Comparison of ENCODE assay signal across 8 cellular contexts in the genomic region with DNA sequence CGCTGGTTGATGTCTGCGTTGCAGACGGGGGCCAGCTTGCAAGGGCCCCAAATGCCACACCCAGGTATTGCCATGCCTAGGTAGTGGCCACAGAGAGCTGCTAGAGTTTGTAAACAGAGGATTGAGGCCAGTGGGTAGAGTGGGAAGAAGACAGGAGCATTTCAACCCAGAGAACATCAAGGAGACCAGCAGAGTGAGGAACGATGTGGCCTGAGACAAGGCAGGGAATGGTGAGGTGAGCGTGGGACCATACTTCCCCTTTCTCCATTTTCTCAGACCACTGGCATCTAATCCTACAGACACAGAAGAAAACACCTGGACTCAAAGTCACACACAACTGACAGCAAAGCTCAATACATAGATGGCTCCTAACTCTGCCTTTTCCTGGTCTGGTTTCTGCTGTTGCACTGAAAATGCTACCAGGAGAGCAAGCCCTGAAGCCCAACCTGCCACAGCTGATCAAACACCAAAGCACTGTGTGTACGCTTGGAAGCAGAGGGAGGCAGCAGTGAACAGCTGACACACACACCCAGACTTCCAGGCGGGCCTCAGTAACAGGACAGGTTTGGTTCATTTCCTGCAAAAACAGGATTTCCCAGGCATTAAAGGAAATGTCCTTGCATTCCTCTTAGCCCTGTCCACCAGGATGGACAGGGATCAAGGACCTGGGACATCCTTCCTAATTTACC. TPM values are rescaled to one million over a fixed set of nuclear protein-coding genes. Genes with fewer than 3 reads are reported as not detected.
DNase-seq lines count a peak whose midpoint lies in the region; ATAC-seq, FAIRE-seq and TF ChIP-seq lines count a peak whose summit lies in the region.

No MANE protein-coding gene starts in this region.

- no peak for DNase-seq in GM10248 (ENCODE audit: extremely low spot score)
- peak; percentile 67 for DNase-seq in NCI-H2081 treated with DMSO at 0.1 percent for 48 hours (lab: John Stamatoyannopoulos, UW)
- DNase-seq in dermis microvascular lymphatic vessel endothelial cell (ENCODE audit: low read depth in 2 of 2) = peak; percentile 82 to 89
- DNase-seq in pancreas = peak in 5 of 6 donors; percentile 81 to 89 (median 86)

- POLR2A ChIA-PET in GM10248 (lab: Yijun Ruan, JAX) = interaction anchor here (2.0 kb wide), 1 partner anchor 10 kb away, joined by 6 read pairs; no protein-coding TSS in a partner anchor

- H3K27ac ChIP-seq in pancreas = peak overlapping the region; percentile 82 to 90 (median 84)

- H3K27me3 ChIP-seq in pancreas = no peaks in the 10 kb centered on the region

- ATAC-seq in pancreas (peak; percentile 78 to 91 (median 83)), GM21515 (IDR thresholded peaks at IDR 0.05; ENCODE audit: unreplicated experiment) (no peak), HG02571 (IDR thresholded peaks at IDR 0.05; ENCODE audit: unreplicated experiment) (no peak), HG02840 (IDR thresholded peaks at IDR 0.05; ENCODE audit: low FRiP score, unreplicated experiment) (no peak), GM18867 (IDR thresholded peaks at IDR 0.05; ENCODE audit: unreplicated experiment) (no peak)

- CTCF ChIA-PET in GM10248 (lab: Yijun Ruan, JAX) = interaction anchor here (1.0 to 2.7 kb wide), 6 partner anchors 10 to 132 kb away, joined by 3 to 9 read pairs (median 4); no protein-coding TSS in a partner anchor

- no peaks in the 10 kb centered on the region for H3K36me3 ChIP-seq in pancreas

- H3K4me1 ChIP-seq in pancreas = peaks cover 4 to 27% (median 10%) of the 10 kb centered on the region in 3 donors

- 31 to 34% methylated on average over 7 of the region's 7 CpGs for WGBS in pancreas, 2 donors

- TF ChIP-seq CTCF in GM10248 (IDR thresholded peaks at IDR 0.05; ENCODE audit: control extremely low read depth, extremely low read depth, low read depth, missing control alignments) (peak; percentile 17), pancreas (IDR thresholded peaks at IDR 0.05) (no peak)

- peak overlapping the region in 3 of 4 donors; percentile 56 to 65 (median 64) for H3K4me3 ChIP-seq in pancreas

- intact Hi-C loops in pancreas (cut with DNase I) = no loop called here

- FAIRE-seq in pancreas (lab: Jason Lieb, UNC) = no peak

- H3K9me3 ChIP-seq in pancreas = no peaks in the 10 kb centered on the region

RNA-seq across cellular contexts. Expression of a gene that starts 1.6 kb away (rescaled TPM):
- total RNA-seq in dermis microvascular lymphatic vessel endothelial cell (62.6 and 87.6 TPM in 2 replicates), pancreas (100 to 1,000 TPM in 1 of 6 donors, 10 to 100 TPM in 5; 42.3 to 122 (median 73.6) TPM)
- 10 to 100 TPM; 26.0 to 26.8 TPM for polyA plus RNA-seq in pancreas

Comparison
In these comparisons a context has a peak if more than half of its experiments do, and no peak if none do; other contexts are left out.
1. ATAC-seq: peak in pancreas (4 of 4); none in GM21515 (single experiment), HG02571 (single experiment), HG02840 (single experiment) and GM18867 (single experiment).